In the genomic region with DNA sequence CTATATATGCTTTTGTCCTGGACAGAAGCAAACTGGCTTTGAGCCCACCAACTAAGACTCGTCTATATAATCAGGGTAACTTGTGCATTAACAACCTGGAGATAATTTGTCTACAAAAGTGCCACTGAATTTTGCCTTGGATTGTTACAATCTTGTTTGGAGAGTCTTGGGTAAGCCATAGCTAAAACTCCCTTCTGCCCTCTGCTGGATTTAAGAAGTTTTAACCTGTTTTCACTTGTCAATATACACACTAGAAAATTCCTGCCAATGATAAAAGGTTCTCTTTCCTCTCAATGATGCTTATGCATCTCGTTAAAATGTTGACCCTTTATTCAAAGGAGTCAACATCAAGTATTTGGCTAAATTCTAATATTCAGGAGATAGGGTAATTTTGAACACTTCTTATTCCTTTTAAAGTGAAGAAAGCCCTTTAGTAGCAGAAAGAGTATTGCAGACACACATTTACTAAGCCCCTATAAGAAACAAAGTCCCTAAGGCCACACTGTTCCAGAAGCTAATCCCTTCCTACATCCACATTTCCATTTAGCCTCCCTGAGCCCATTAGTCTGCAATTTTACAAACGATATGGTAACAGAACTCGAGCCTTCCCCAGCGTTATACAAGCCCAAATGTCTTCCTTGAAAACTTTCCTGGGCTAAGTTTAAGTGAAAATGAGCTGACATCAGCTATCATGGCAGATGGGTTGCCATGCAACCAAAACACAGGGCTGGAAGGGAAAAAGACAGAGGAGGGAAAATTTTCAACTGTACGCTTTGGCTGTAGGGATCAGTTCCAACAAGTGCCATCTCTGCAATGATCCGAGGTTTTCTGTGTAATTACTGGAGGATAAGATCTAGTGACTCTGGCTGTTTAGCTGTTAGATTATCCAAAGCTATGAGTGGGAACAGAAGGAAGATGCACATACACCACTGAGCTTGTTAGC, we compare ENCODE assay signal across 7 cellular contexts.
DNase-seq lines count a peak whose midpoint lies in the region; ATAC-seq, FAIRE-seq and TF ChIP-seq lines count a peak whose summit lies in the region.

No MANE protein-coding gene starts in this region.

- no peak for TF ChIP-seq POLR2A in body of pancreas (IDR thresholded peaks at IDR 0.05)

- H3K9me3 ChIP-seq in body of pancreas, result no peaks in the 10 kb centered on the region

- no peak for FAIRE-seq in HTR-8/SVneo (lab: Jason Lieb, UNC)

- peak; percentile 45; the same call in 1 of the 2 replicates for TF ChIP-seq CTCF in GM12875 (IDR thresholded peaks at IDR 0.05; ENCODE audit: borderline replicate concordance, insufficient read depth, low read depth, low read length)
- peak; percentile 14 to 65 (median 55) for TF ChIP-seq CTCF in body of pancreas (IDR thresholded peaks at IDR 0.05)

- H3K4me1 ChIP-seq in body of pancreas, result no peaks in the 10 kb centered on the region

- DNase-seq in NCI-H345 treated with DMSO at 0.1 percent for 48 hours (lab: John Stamatoyannopoulos, UW; ENCODE audit: unreplicated experiment) (peak; percentile 41), body of pancreas (no peak), kidney tubule cell (ENCODE audit: low spot score) (peak; percentile 50), HTR-8/SVneo (ENCODE audit: insufficient read length, low spot score) (no peak)
- DNase-seq in stimulated activated CD4-positive, alpha-beta T cell treated with anti-CD3 and anti-CD28 coated beads, Interleukin-1b, Interleukin-23, amount 100 ng/mL, for 48 hours, result no peak

- H3K27ac ChIP-seq in body of pancreas, result no peak overlapping the region

- no peak overlapping the region for H3K4me3 ChIP-seq in GM12875 (ENCODE audit: low read depth, low read length)
- no peak overlapping the region for H3K4me3 ChIP-seq in body of pancreas

- 53 to 55% methylated on average over 7 of the region's 7 CpGs for WGBS in body of pancreas, 2 donors

- intact Hi-C loops in body of pancreas (cut with DNase I), result loop anchor here (5.0 kb wide), 2 partner anchors 236 to 331 kb away; no protein-coding TSS in a partner anchor

- no peaks in the 10 kb centered on the region for H3K27me3 ChIP-seq in body of pancreas

- no peaks in the 10 kb centered on the region for H3K36me3 ChIP-seq in body of pancreas (replicated peaks in 1 of 2; ENCODE audit: insufficient read depth in 1 of 2, low read depth in 2 of 2)

- ATAC-seq in HG02884 (IDR thresholded peaks at IDR 0.05; ENCODE audit: unreplicated experiment) (peak; percentile 61), body of pancreas (no peak)

Comparison
In these comparisons a context has a peak if more than half of its experiments do, and no peak if none do; other contexts are left out.
1. DNase-seq: peak in NCI-H345 treated with DMSO at 0.1 percent for 48 hours (single experiment) and kidney tubule cell (single experiment); none in body of pancreas (0 of 4), stimulated activated CD4-positive, alpha-beta T cell treated with anti-CD3 and anti-CD28 coated beads, Interleukin-1b, Interleukin-23, amount 100 ng/mL, for 48 hours (single experiment) and HTR-8/SVneo (single experiment).